ENCODE assay signal across 1 cellular context in genomic region chr2:10119601-10120157, GRCh38.
TF ChIP-seq lines count a peak whose summit lies in the region.

No MANE protein-coding gene starts in this region.

TF ChIP-seq in HEK293, 187 proteins besides CTCF, POLR2A, EP300 and RAD21 (continued from another document):
- TF ChIP-seq PRDM4 (tag by site-specific recombination; IDR thresholded peaks at IDR 0.05), result no peak
- TF ChIP-seq ZNF37A (tag by site-specific recombination; IDR thresholded peaks at IDR 0.05), result no peak
- TF ChIP-seq, protein P1, sequence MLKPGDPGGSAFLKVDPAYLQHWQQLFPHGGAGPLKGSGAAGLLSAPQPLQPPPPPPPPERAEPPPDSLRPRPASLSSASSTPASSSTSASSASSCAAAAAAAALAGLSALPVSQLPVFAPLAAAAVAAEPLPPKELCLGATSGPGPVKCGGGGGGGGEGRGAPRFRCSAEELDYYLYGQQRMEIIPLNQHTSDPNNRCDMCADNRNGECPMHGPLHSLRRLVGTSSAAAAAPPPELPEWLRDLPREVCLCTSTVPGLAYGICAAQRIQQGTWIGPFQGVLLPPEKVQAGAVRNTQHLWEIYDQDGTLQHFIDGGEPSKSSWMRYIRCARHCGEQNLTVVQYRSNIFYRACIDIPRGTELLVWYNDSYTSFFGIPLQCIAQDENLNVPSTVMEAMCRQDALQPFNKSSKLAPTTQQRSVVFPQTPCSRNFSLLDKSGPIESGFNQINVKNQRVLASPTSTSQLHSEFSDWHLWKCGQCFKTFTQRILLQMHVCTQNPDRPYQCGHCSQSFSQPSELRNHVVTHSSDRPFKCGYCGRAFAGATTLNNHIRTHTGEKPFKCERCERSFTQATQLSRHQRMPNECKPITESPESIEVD (tag by site-specific recombination; IDR thresholded peaks at IDR 0.05), result no peak
- TF ChIP-seq ZNF121 (tag by site-specific recombination; IDR thresholded peaks at IDR 0.05), result peak; percentile 88
- TF ChIP-seq ZNF707 (tag by site-specific recombination; IDR thresholded peaks at IDR 0.05), result no peak
